ENCODE assay signal across 11 cellular contexts in the genomic region with DNA sequence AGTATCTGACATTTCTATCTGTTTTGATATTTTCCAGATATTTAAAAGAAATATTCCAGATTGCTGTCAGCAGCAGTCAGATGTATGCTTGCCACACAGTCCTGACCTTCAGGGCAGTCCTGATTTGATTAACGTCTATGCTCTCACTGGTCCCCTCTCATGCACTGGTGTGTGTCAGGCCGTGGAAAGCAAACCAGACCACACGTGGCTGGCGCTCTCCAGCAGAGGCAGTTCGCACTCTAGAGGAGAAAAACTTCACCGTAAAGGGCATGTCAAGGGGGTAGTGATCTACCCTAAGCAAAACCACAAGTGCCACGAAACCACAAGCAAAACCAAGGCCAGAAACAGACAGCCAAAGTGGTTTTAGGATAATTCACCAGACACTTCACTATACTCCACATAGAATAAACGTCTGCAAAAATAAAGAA. TPM values are rescaled to one million over a fixed set of nuclear protein-coding genes. Genes with fewer than 3 reads are reported as not detected.
DNase-seq lines count a peak whose midpoint lies in the region; ATAC-seq and TF ChIP-seq lines count a peak whose summit lies in the region.
"Had no signal": no experiment of that assay in that cellular context is flagged by ENCODE, and none has a peak within 500 bp of the region (broad histone marks: within the 10 kb centered on the region; RNA-seq: fewer than 3 reads in every experiment).

No MANE protein-coding gene starts in this region.

- no peaks in the 10 kb centered on the region for H3K79me2 ChIP-seq in mammary epithelial cell (ENCODE audit: insufficient read depth, low read length)

- H2BK15ac ChIP-seq in mesenchymal stem cell (ENCODE audit: low read depth, poor library complexity, severe bottlenecking), result no peak overlapping the region

- dilution Hi-C loops in mammary epithelial cell (cut with HindIII; ENCODE audit: low sequenced_read_pairs), result no loop called here

- H4K8ac ChIP-seq in mesenchymal stem cell (ENCODE audit: low read length), result no peak overlapping the region

- H3K27me3 ChIP-seq in mesenchymal stem cell (ENCODE audit: control insufficient read depth in 1 of 2, insufficient read depth in 1 of 2, low read length in 2 of 2) (no peaks in the 10 kb centered on the region), mammary epithelial cell (ENCODE audit: insufficient read depth, low read length) (no peaks in the 10 kb centered on the region)
- H3K27me3 ChIP-seq: brain microvascular endothelial cell had no signal

- H3K4me2 ChIP-seq in mesenchymal stem cell (ENCODE audit: low read length, poor library complexity, severe bottlenecking) (no peak overlapping the region), mammary epithelial cell (ENCODE audit: insufficient read depth, low read depth, low read length) (no peak overlapping the region)

- H3K18ac ChIP-seq in mesenchymal stem cell (ENCODE audit: low read depth in 1 of 2, low read length in 2 of 2), result no peak overlapping the region

- 33% methylated on average over 8 of the region's 8 CpGs for WGBS in mesenchymal stem cell
- WGBS in mammary epithelial cell (ENCODE audit: low coverage, missing lambda C conversion rate), result 91% methylated on average over 8 of the region's 8 CpGs

- H3K14ac ChIP-seq in mesenchymal stem cell (ENCODE audit: low read length in 2 of 2), result no peak overlapping the region

- no peaks in the 10 kb centered on the region for H4K20me1 ChIP-seq in mammary epithelial cell (ENCODE audit: insufficient read depth, low read length)

- no peak overlapping the region for H3K23ac ChIP-seq in mesenchymal stem cell (ENCODE audit: low read length in 2 of 2)

- DNase-seq in NOMO-1 treated with DMSO at 0.1 percent for 48 hours (lab: John Stamatoyannopoulos, UW; ENCODE audit: unreplicated experiment) (peak; percentile 18), NOMO-1 treated with dmso at 0.1 percent for 144 hours (lab: John Stamatoyannopoulos, UW; ENCODE audit: unreplicated experiment) (no peak), RWPE1 (ENCODE audit: low spot score) (no peak), mesenchymal stem cell (peak; percentile 41), dedifferentiated amniotic fluid mesenchymal stem cell (ENCODE audit: extremely low spot score) (no peak), mammary epithelial cell (no peak), mesenteric fat pad (ENCODE audit: low spot score) (no peak)
- DNase-seq: brain microvascular endothelial cell, glutamatergic neuron, T1000 had no signal

- no peak overlapping the region for H2BK120ac ChIP-seq in mesenchymal stem cell (ENCODE audit: low read depth, low read length)

- H2BK12ac ChIP-seq in mesenchymal stem cell (ENCODE audit: low read length in 2 of 2), result peak overlapping the region in 1 of 2 experiments; percentile 23

- intact Hi-C loops in mammary epithelial cell (cut with micrococcal nuclease), result no loop called here

- CTCF ChIA-PET in RWPE1 (lab: Yijun Ruan, JAX), result no interaction called here
- CTCF ChIA-PET in mammary epithelial cell (lab: Charles Lee; ENCODE audit: low non-redundant PET), result no interaction called here

- H2BK5ac ChIP-seq in mesenchymal stem cell (ENCODE audit: low read depth, low read length, poor library complexity, severe bottlenecking), result no peak overlapping the region

- H2AK5ac ChIP-seq in mesenchymal stem cell (ENCODE audit: low read length, severe bottlenecking), result peak overlapping the region; percentile 29

- in situ Hi-C loops in mammary epithelial cell (cut with MboI; ENCODE audit: low sequenced_read_pairs in 2 of 2), result no loop called here

- no peak overlapping the region for H3K9ac ChIP-seq in mesenchymal stem cell (ENCODE audit: low read length)
- no peak overlapping the region for H3K9ac ChIP-seq in mammary epithelial cell (ENCODE audit: insufficient read depth, low read length)

- H3K4me1 ChIP-seq in mesenchymal stem cell (ENCODE audit: control insufficient read depth, insufficient read depth, low read depth, low read length) (peaks cover 12% of the 10 kb centered on the region), mammary epithelial cell (ENCODE audit: insufficient read depth, low read length) (peaks cover 36% of the 10 kb centered on the region)

- H4K91ac ChIP-seq in mesenchymal stem cell (ENCODE audit: low read length), result no peak overlapping the region

- H3K9me3 ChIP-seq in mesenchymal stem cell (ENCODE audit: control insufficient read depth, low read length) (no peaks in the 10 kb centered on the region), mammary epithelial cell (replicated peaks; ENCODE audit: insufficient read depth, low read length) (no peaks in the 10 kb centered on the region)

- peaks cover 14 to 45% of the 10 kb centered on the region in 2 experiments for H3K36me3 ChIP-seq in mesenchymal stem cell (ENCODE audit: control insufficient read depth in 1 of 2, insufficient read depth in 2 of 2, low read depth in 1 of 2, low read length in 2 of 2)
- H3K36me3 ChIP-seq in mammary epithelial cell (ENCODE audit: insufficient read depth, low read length), result no peaks in the 10 kb centered on the region

- POLR2A ChIA-PET in RWPE1 (lab: Yijun Ruan, JAX; ENCODE audit: low non-redundant PET), result no interaction called here

- ATAC-seq in GM21825 (IDR thresholded peaks at IDR 0.05; ENCODE audit: unreplicated experiment), result peak; percentile 77

- H3K4ac ChIP-seq in mesenchymal stem cell (ENCODE audit: low read depth in 1 of 2, low read length in 2 of 2), result no peak overlapping the region

- H3K27ac ChIP-seq in RWPE1, result peak overlapping the region; percentile 39; the same call in 1 of the 2 replicates
- H3K27ac ChIP-seq in mesenchymal stem cell (ENCODE audit: low read length, poor library complexity, severe bottlenecking), result no peak overlapping the region
- H3K27ac ChIP-seq in mammary epithelial cell (ENCODE audit: insufficient read depth, low read depth, low read length), result no peak overlapping the region
- H3K27ac ChIP-seq: brain microvascular endothelial cell had no signal

- TF ChIP-seq CTCF in RWPE1 (conservative IDR thresholded peaks at IDR 0.05; ENCODE audit: low read depth), result no peak
- no peak for TF ChIP-seq CTCF in mammary epithelial cell (conservative IDR thresholded peaks at IDR 0.05 in 1 of 2, IDR thresholded peaks at IDR 0.05 in 1 of 2; ENCODE audit: extremely low read depth in 1 of 2, insufficient read depth in 1 of 2, low read depth in 1 of 2, low read length in 2 of 2)

- peaks cover 4% of the 10 kb centered on the region for H3K79me1 ChIP-seq in mesenchymal stem cell (replicated peaks; ENCODE audit: low read length, poor library complexity, severe bottlenecking)

- H2AFZ ChIP-seq in mesenchymal stem cell (ENCODE audit: low read depth, low read length), result no peak overlapping the region
- H2AFZ ChIP-seq in mammary epithelial cell (ENCODE audit: low read depth, low read length), result no peak overlapping the region

- BruUV-seq in mammary epithelial cell (replicated peaks; lab: Mats Ljungman, UMichigan), result no TSS peak

- no peak overlapping the region for H3K4me3 ChIP-seq in mesenchymal stem cell (ENCODE audit: insufficient read depth in 1 of 2, low read depth in 1 of 2, low read length in 2 of 2)
- H3K4me3 ChIP-seq in mammary epithelial cell (replicated peaks in 1 of 3; ENCODE audit: insufficient read depth in 1 of 3, low read depth in 2 of 3, low read length in 3 of 3), result no peak overlapping the region

RNA-seq across cellular contexts. Expression of a gene that starts 26.5 kb away (rescaled TPM):
- polyA plus RNA-seq in mesenchymal stem cell (2013, experiment 1 of 2), result 6.1 TPM
- 6.1 TPM for polyA plus RNA-seq in mesenchymal stem cell (2013, experiment 2 of 2)
- total RNA-seq in mammary epithelial cell (10 to 100 TPM; 16.0 to 19.3 TPM), mesenteric fat pad (43.8 TPM)
- 13.7 TPM for polyA plus RNA-seq in mammary epithelial cell
- polyA minus RNA-seq in mammary epithelial cell, result 21.9 TPM

Comparison
In these comparisons a context has a peak if more than half of its experiments do, and no peak if none do; other contexts are left out.
1. DNase-seq: peak in NOMO-1 treated with DMSO at 0.1 percent for 48 hours (single experiment) and mesenchymal stem cell (single experiment); none in NOMO-1 treated with dmso at 0.1 percent for 144 hours (single experiment), RWPE1 (single experiment), dedifferentiated amniotic fluid mesenchymal stem cell (single experiment), mammary epithelial cell (single experiment) and mesenteric fat pad (single experiment).